ENCODE assay signal across 1 cellular context in the genomic region with DNA sequence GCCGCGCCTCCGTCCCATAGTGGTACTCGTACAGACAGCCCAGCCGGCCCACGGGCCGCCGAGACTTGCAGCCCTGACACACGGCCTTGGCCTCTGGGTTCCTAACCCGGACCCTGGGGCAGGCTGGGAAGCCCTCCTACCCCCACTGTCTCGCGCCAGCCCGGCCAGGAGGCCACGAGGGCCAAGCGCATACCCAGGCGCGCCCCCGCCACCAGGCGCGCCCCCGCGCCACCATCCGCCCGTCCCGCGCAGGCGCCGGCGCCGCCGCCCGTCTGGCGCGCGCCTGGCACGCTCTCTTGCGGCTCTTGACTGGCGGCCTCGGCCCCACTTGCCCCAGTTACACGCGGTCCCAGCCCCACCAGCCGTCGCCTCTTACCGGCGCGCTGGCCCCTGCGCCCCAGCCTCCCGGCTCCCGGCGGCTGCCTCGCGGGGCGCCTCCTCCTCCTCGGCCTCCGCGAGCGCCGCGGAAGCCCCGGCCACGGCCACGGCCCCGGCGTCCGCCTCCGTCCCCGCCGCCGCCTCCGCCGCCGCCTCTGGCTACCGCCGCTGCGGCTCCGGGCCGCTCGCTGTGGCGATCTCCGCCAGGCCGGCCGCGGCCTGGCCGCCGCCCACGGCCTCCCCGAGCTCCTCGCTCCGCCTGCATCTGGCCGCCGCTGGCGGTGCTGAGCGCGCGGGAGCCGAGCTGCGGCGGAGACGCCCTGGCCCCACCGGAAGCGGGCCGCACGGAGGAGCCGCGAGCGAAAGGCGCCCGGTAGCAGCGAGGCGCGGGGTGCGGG.
A peak's percentile ranks its signal among the peaks of the same experiment; 100 is the strongest.
TF ChIP-seq lines count a peak whose summit lies in the region.

No MANE protein-coding gene starts in this region.

TF ChIP-seq in GM12878, 131 proteins besides CTCF, POLR2A, EP300 and RAD21 (continued from another document and continues in another):
- TF ChIP-seq SMAD5 (IDR thresholded peaks at IDR 0.05; ENCODE audit: low read depth) = peak; percentile 75
- TF ChIP-seq, protein P1, sequence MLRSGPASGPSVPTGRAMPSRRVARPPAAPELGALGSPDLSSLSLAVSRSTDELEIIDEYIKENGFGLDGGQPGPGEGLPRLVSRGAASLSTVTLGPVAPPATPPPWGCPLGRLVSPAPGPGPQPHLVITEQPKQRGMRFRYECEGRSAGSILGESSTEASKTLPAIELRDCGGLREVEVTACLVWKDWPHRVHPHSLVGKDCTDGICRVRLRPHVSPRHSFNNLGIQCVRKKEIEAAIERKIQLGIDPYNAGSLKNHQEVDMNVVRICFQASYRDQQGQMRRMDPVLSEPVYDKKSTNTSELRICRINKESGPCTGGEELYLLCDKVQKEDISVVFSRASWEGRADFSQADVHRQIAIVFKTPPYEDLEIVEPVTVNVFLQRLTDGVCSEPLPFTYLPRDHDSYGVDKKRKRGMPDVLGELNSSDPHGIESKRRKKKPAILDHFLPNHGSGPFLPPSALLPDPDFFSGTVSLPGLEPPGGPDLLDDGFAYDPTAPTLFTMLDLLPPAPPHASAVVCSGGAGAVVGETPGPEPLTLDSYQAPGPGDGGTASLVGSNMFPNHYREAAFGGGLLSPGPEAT (IDR thresholded peaks at IDR 0.05; ENCODE audit: low read depth) = no peak
- peak; percentile 76 for TF ChIP-seq NRF1 (conservative IDR thresholded peaks at IDR 0.05; ENCODE audit: low read depth, low read length)
- no peak for TF ChIP-seq ZNF217 (IDR thresholded peaks at IDR 0.05)
- no peak for TF ChIP-seq REST (IDR thresholded peaks at IDR 0.05; ENCODE audit: low read depth, low read length)
- peak; percentile 55 for TF ChIP-seq NKRF (conservative IDR thresholded peaks at IDR 0.05)
- peak; percentile 63; the same call in 1 of the 3 replicates for TF ChIP-seq POU2F2 (IDR thresholded peaks at IDR 0.05; ENCODE audit: borderline replicate concordance, low read depth, low read length)
- no peak for TF ChIP-seq ATF7 (IDR thresholded peaks at IDR 0.05; ENCODE audit: low read depth)
- no peak for TF ChIP-seq SMC3 (IDR thresholded peaks at IDR 0.05; ENCODE audit: borderline replicate concordance, low read length)
- TF ChIP-seq NFXL1 (IDR thresholded peaks at IDR 0.05; ENCODE audit: borderline replicate concordance) = no peak
- peak; percentile 35; the same call in 1 of the 2 replicates for TF ChIP-seq ASH2L (IDR thresholded peaks at IDR 0.05; ENCODE audit: borderline replicate concordance, low read depth)
- TF ChIP-seq NFYA (IDR thresholded peaks at IDR 0.05; ENCODE audit: borderline replicate concordance, low read depth, low read length) = no peak
- TF ChIP-seq MYC (IDR thresholded peaks at IDR 0.05; ENCODE audit: insufficient read depth, insufficient read length, insufficient replicate concordance, low read length, severe bottlenecking) = peak; percentile 93
- TF ChIP-seq CEBPB (IDR thresholded peaks at IDR 0.05; ENCODE audit: borderline replicate concordance in 1 of 2, low read depth in 2 of 2, low read length in 2 of 2) = no peak
- 0 out of 2 replicates have a peak, but pooled peaks have one; percentile 48 for TF ChIP-seq TAF1 (IDR thresholded peaks at IDR 0.05; ENCODE audit: borderline replicate concordance, low read depth, low read length)
- TF ChIP-seq, protein P2, sequence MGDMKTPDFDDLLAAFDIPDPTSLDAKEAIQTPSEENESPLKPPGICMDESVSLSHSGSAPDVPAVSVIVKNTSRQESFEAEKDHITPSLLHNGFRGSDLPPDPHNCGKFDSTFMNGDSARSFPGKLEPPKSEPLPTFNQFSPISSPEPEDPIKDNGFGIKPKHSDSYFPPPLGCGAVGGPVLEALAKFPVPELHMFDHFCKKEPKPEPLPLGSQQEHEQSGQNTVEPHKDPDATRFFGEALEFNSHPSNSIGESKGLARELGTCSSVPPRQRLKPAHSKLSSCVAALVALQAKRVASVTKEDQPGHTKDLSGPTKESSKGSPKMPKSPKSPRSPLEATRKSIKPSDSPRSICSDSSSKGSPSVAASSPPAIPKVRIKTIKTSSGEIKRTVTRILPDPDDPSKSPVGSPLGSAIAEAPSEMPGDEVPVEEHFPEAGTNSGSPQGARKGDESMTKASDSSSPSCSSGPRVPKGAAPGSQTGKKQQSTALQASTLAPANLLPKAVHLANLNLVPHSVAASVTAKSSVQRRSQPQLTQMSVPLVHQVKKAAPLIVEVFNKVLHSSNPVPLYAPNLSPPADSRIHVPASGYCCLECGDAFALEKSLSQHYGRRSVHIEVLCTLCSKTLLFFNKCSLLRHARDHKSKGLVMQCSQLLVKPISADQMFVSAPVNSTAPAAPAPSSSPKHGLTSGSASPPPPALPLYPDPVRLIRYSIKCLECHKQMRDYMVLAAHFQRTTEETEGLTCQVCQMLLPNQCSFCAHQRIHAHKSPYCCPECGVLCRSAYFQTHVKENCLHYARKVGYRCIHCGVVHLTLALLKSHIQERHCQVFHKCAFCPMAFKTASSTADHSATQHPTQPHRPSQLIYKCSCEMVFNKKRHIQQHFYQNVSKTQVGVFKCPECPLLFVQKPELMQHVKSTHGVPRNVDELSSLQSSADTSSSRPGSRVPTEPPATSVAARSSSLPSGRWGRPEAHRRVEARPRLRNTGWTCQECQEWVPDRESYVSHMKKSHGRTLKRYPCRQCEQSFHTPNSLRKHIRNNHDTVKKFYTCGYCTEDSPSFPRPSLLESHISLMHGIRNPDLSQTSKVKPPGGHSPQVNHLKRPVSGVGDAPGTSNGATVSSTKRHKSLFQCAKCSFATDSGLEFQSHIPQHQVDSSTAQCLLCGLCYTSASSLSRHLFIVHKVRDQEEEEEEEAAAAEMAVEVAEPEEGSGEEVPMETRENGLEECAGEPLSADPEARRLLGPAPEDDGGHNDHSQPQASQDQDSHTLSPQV (IDR thresholded peaks at IDR 0.05) = 0 out of 2 replicates have a peak, but pooled peaks have one; percentile 28
- peak; percentile 69 for TF ChIP-seq IKZF1 (conservative IDR thresholded peaks at IDR 0.05)
- no peak for TF ChIP-seq EED (IDR thresholded peaks at IDR 0.05; ENCODE audit: low read depth)
- no peak for TF ChIP-seq MEF2B (IDR thresholded peaks at IDR 0.05; ENCODE audit: partially characterized antibody, poor library complexity, severe bottlenecking)
- 0 out of 2 replicates have a peak, but pooled peaks have one; percentile 68 for TF ChIP-seq SMARCA5 (IDR thresholded peaks at IDR 0.05)
- TF ChIP-seq TCF3 (IDR thresholded peaks at IDR 0.05; ENCODE audit: borderline replicate concordance, insufficient read depth, low read depth, low read length) = peak; percentile 77
- no peak for TF ChIP-seq TBL1XR1 (IDR thresholded peaks at IDR 0.05; ENCODE audit: low read depth, low read length)
- no peak for TF ChIP-seq RELA (IDR thresholded peaks at IDR 0.05; ENCODE audit: borderline replicate concordance, partially characterized antibody)
- no peak for TF ChIP-seq WRNIP1 (IDR thresholded peaks at IDR 0.05; ENCODE audit: borderline replicate concordance, low read depth, low read length)
- TF ChIP-seq EZH2 (IDR thresholded peaks at IDR 0.05; ENCODE audit: borderline replicate concordance, control insufficient read depth, low read depth, low read length) = no peak
- TF ChIP-seq NR2C1 (IDR thresholded peaks at IDR 0.05) = 0 out of 2 replicates have a peak, but pooled peaks have one; percentile 23
- peak; percentile 78 for TF ChIP-seq BACH1 (IDR thresholded peaks at IDR 0.05; ENCODE audit: borderline replicate concordance)
- TF ChIP-seq POLR2AphosphoS2 (IDR thresholded peaks at IDR 0.05; ENCODE audit: low read depth, low read length) = peak; percentile 56; the same call in 1 of the 2 replicates
- TF ChIP-seq DPF2 (IDR thresholded peaks at IDR 0.05) = peak; percentile 51; the same call in 1 of the 2 replicates
- TF ChIP-seq STAT1 (conservative IDR thresholded peaks at IDR 0.05) = no peak
- peak; percentile 80; the same call in 1 of the 2 replicates for TF ChIP-seq ZNF207 (IDR thresholded peaks at IDR 0.05; ENCODE audit: borderline replicate concordance)
- no peak for TF ChIP-seq ELK1 (IDR thresholded peaks at IDR 0.05; ENCODE audit: low read depth, low read length)
- peak; percentile 62 to 84; a peak in 3 of 4 replicates for TF ChIP-seq BHLHE40 (IDR thresholded peaks at IDR 0.05; ENCODE audit: borderline replicate concordance in 1 of 2, low read depth in 2 of 2, low read length in 1 of 2)
- peak in 1 of 2 experiments; percentile 44; a peak in 1 of 3 replicates for TF ChIP-seq EGR1 (IDR thresholded peaks at IDR 0.05; ENCODE audit: borderline replicate concordance in 1 of 2, low read depth in 2 of 2, low read length in 2 of 2)
- TF ChIP-seq NR2C2 (IDR thresholded peaks at IDR 0.05; ENCODE audit: borderline replicate concordance, control insufficient read depth, insufficient read length, low read depth) = no peak
- TF ChIP-seq SREBF2 (IDR thresholded peaks at IDR 0.05; ENCODE audit: low read length) = no peak
- 0 out of 2 replicates have a peak, but pooled peaks have one; percentile 76 for TF ChIP-seq RBBP5 (conservative IDR thresholded peaks at IDR 0.05)
- no peak for TF ChIP-seq HSF1 (IDR thresholded peaks at IDR 0.05; ENCODE audit: low read depth, low read length)
- TF ChIP-seq, protein P3, sequence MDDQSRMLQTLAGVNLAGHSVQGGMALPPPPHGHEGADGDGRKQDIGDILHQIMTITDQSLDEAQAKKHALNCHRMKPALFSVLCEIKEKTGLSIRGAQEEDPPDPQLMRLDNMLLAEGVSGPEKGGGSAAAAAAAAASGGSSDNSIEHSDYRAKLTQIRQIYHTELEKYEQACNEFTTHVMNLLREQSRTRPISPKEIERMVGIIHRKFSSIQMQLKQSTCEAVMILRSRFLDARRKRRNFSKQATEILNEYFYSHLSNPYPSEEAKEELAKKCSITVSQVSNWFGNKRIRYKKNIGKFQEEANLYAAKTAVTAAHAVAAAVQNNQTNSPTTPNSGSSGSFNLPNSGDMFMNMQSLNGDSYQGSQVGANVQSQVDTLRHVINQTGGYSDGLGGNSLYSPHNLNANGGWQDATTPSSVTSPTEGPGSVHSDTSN (IDR thresholded peaks at IDR 0.05; ENCODE audit: insufficient replicate concordance, low read depth, low read length) = no peak
- TF ChIP-seq TCF12 (IDR thresholded peaks at IDR 0.05; ENCODE audit: low read depth, low read length) = no peak
- no peak for TF ChIP-seq STAT3 (IDR thresholded peaks at IDR 0.05; ENCODE audit: low read depth, low read length)
- TF ChIP-seq SRF (IDR thresholded peaks at IDR 0.05; ENCODE audit: low read depth in 2 of 2, low read length in 2 of 2) = no peak
- no peak for TF ChIP-seq PML (IDR thresholded peaks at IDR 0.05; ENCODE audit: low read length)
